8 cellular contexts compared by ENCODE assay signal in genomic region chr5:32312682-32313523, GRCh38.
DNase-seq lines count a peak whose midpoint lies in the region; ATAC-seq and TF ChIP-seq lines count a peak whose summit lies in the region.

MTMR12 (minus strand) TSS chr5:32312939; CDS start chr5:32312838, 101 bp downstream.

- ATAC-seq in GM19035 (IDR thresholded peaks at IDR 0.05; ENCODE audit: unreplicated experiment) (peak; percentile 92), HG03354 (IDR thresholded peaks at IDR 0.05; ENCODE audit: poor library complexity, severe bottlenecking, unreplicated experiment) (peak; percentile 95)
- peak; percentile 96 for ATAC-seq in activated CD4-positive, CD25-positive, alpha-beta regulatory T cell treated with anti-CD3 and anti-CD28 coated beads, Interleukin-2, amount 50 U/mL, for 24 hours

- DNase-seq in AG09319 (ENCODE audit: extremely low read depth, low read depth) (peak; percentile 98), NCI-H446 treated with DMSO at 0.1 percent for 48 hours (lab: John Stamatoyannopoulos, UW) (peak; percentile 100), cerebellar cortex (ENCODE audit: low spot score) (peak; percentile 100), iris pigment epithelial cell (ENCODE audit: low read depth) (peak; percentile 100)
- DNase-seq in stimulated activated CD4-positive, alpha-beta T cell treated with anti-CD3 and anti-CD28 coated beads, Interleukin-12 subunit alpha, Interleukin-12 subunit beta, amount 100 ng/mL, for 24 hours (ENCODE audit: low read depth in 2 of 2) = peak; percentile 99 to 100

- TF ChIP-seq CTCF in AG09319 (IDR thresholded peaks at IDR 0.05; ENCODE audit: low read depth, low read length) = no peak

Comparison
In these comparisons a context has a peak if more than half of its experiments do, and no peak if none do; other contexts are left out.
1. Peak in every context shown above with its lines: DNase-seq and ATAC-seq.